Comparison of ENCODE assay signal across 10 cellular contexts in the genomic region with DNA sequence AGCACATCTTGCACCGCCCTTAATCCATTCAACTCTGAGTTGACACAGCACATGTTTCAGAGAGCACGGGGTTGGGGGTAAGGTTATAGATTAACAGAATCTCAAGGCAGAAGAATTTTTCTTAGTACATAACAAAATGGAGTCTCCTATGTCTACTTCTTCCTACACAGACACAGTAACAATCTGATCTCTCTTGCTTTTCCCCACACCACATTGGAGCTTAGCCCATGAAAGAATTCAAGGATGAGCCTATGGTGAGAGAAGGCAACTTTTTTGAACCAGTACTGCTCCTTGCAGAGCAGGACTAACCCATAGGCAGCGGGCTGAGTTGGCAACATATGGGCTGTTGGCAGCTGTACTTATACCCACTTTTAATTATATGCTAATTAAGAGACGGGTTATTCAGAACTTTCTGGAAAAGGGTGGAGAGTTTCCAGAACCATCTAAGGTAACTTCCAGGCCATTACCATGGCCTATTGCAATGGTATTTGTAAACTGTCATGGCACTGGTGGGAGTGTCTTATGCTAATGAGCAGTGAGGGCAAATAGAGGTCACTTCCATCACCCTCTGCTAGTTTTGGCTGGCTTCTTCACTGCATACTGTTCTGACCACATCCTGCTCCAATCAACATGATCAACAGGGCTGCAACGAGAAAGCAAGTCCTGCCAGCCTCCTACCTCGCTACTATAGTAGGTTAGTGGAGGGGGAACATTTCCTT. TPM values are rescaled to one million over a fixed set of nuclear protein-coding genes. Genes with fewer than 3 reads are reported as not detected.
A peak's percentile ranks its signal among the peaks of the same experiment; 100 is the strongest.
DNase-seq lines count a peak whose midpoint lies in the region; ATAC-seq, FAIRE-seq and TF ChIP-seq lines count a peak whose summit lies in the region.
"Not testable (repeated sequence)": the region's sequence is repeated elsewhere in the genome, so short reads cannot be mapped to it uniquely, and the experiment has no call there.
"Had no signal": no experiment of that assay in that cellular context is flagged by ENCODE, and none has a peak within 500 bp of the region (broad histone marks: within the 10 kb centered on the region; RNA-seq: fewer than 3 reads in every experiment).

No MANE protein-coding gene starts in this region.

- 59 to 66% methylated on average over 4 to 5 of the region's 6 CpGs for WGBS in GM23248 (ENCODE audit: low coverage in 1 of 2, low lambda C conversion rate in 2 of 2, missing lambda C conversion rate in 2 of 2), 2 experiments
- 70% methylated on average over 2 of the region's 6 CpGs for WGBS in mesenchymal stem cell

- H3K27ac ChIP-seq in GM23248, SJCRH30: not testable (repeated sequence)
- H3K27ac ChIP-seq in mesenchymal stem cell (ENCODE audit: low read length, poor library complexity, severe bottlenecking), result peak overlapping the region; percentile 96

- H3K27me3 Mint-ChIP-seq in activated T-helper 17 cell treated with anti-CD3 and anti-CD28 coated beads, Interleukin-2, amount 50 U/mL, for 72 hours, result not testable (repeated sequence)

- not testable (repeated sequence) for H3K9me2 ChIP-seq in GM23248 (ENCODE audit: insufficient read depth)

- ATAC-seq in activated T-helper 17 cell treated with anti-CD3 and anti-CD28 coated beads, Interleukin-2, amount 50 U/mL, for 72 hours (replicated peaks), result peak; percentile 80

- H3K36me3 ChIP-seq in GM23248 (ENCODE audit: low read depth); SJCRH30; mesenchymal stem cell (ENCODE audit: control insufficient read depth in 1 of 2, insufficient read depth in 2 of 2, low read depth in 1 of 2, low read length in 2 of 2): not testable (repeated sequence)

- H3K9ac ChIP-seq in GM23248; mesenchymal stem cell (ENCODE audit: low read length): not testable (repeated sequence)

- not testable (repeated sequence) for H3K4me1 ChIP-seq in GM23248 (ENCODE audit: insufficient read depth); SJCRH30
- H3K4me1 ChIP-seq in mesenchymal stem cell (ENCODE audit: control insufficient read depth, insufficient read depth, low read depth, low read length), result peaks cover 13% of the 10 kb centered on the region

- not testable (repeated sequence) for H3K79me2 ChIP-seq in GM23248 (ENCODE audit: insufficient read depth)

- H3K79me1 ChIP-seq in mesenchymal stem cell (replicated peaks; ENCODE audit: low read length, poor library complexity, severe bottlenecking), result not testable (repeated sequence)

- in situ Hi-C loops in GM23248 (cut with MboI), result not testable (repeated sequence)

- not testable (repeated sequence) for H2BK12ac ChIP-seq in mesenchymal stem cell (ENCODE audit: low read length in 2 of 2)

- H3K23ac ChIP-seq in mesenchymal stem cell (ENCODE audit: low read length in 2 of 2), result not testable (repeated sequence)

- TF ChIP-seq CTCF in epithelial cell of proximal tubule (conservative IDR thresholded peaks at IDR 0.05; ENCODE audit: low read depth, low read length), result not testable (repeated sequence)

- not testable (repeated sequence) for H2BK15ac ChIP-seq in mesenchymal stem cell (ENCODE audit: low read depth, poor library complexity, severe bottlenecking)

- H3K4ac ChIP-seq in mesenchymal stem cell (ENCODE audit: low read depth in 1 of 2, low read length in 2 of 2), result not testable (repeated sequence)

- not testable (repeated sequence) for H3K36me3 Mint-ChIP-seq in activated T-helper 17 cell treated with anti-CD3 and anti-CD28 coated beads, Interleukin-2, amount 50 U/mL, for 72 hours (ENCODE audit: low read depth)

- not testable (repeated sequence) for H4K8ac ChIP-seq in mesenchymal stem cell (ENCODE audit: low read length)

- not testable (repeated sequence) for H3K14ac ChIP-seq in mesenchymal stem cell (ENCODE audit: low read length in 2 of 2)

- H4K91ac ChIP-seq in mesenchymal stem cell (ENCODE audit: low read length), result not testable (repeated sequence)

- peaks cover 40% of the 10 kb centered on the region for H3K4me1 Mint-ChIP-seq in activated T-helper 17 cell treated with anti-CD3 and anti-CD28 coated beads, Interleukin-2, amount 50 U/mL, for 72 hours

- not testable (repeated sequence) for H3K9me3 ChIP-seq in GM23248 (ENCODE audit: low read depth); SJCRH30 (replicated peaks); mesenchymal stem cell (ENCODE audit: control insufficient read depth, low read length)

- H3K4me3 ChIP-seq in GM23248; SJCRH30; epithelial cell of proximal tubule (ENCODE audit: low read depth, low read length); mesenchymal stem cell (ENCODE audit: insufficient read depth in 1 of 2, low read depth in 1 of 2, low read length in 2 of 2): not testable (repeated sequence)

- H3K4me3 Mint-ChIP-seq in activated T-helper 17 cell treated with anti-CD3 and anti-CD28 coated beads, Interleukin-2, amount 50 U/mL, for 72 hours, result peak overlapping the region; percentile 68

- H3K18ac ChIP-seq in mesenchymal stem cell (ENCODE audit: low read depth in 1 of 2, low read length in 2 of 2), result not testable (repeated sequence)

- peak overlapping the region; percentile 48 for H2BK5ac ChIP-seq in mesenchymal stem cell (ENCODE audit: low read depth, low read length, poor library complexity, severe bottlenecking)

- H3F3A ChIP-seq in GM23248 (ENCODE audit: insufficient read depth), result not testable (repeated sequence)

- DNase-seq in GM12892 (ENCODE audit: insufficient read length), result not testable (repeated sequence)
- peak; percentile 61 for DNase-seq in GM23248
- DNase-seq in HS-27A (ENCODE audit: low read depth), result peak; percentile 22
- DNase-seq in SJCRH30, result peak; percentile 25 to 48
- DNase-seq in epithelial cell of proximal tubule (ENCODE audit: low read depth), result peak; percentile 94
- DNase-seq in mesenchymal stem cell, result peak; percentile 50
- peak; percentile 72 for DNase-seq in ureter (ENCODE audit: low spot score)

- not testable (repeated sequence) for H3K27me3 ChIP-seq in GM23248 (replicated peaks; ENCODE audit: insufficient read depth); SJCRH30; mesenchymal stem cell (ENCODE audit: control insufficient read depth in 1 of 2, insufficient read depth in 1 of 2, low read length in 2 of 2)

- peak overlapping the region; percentile 3 for H3K4me2 ChIP-seq in GM23248 (ENCODE audit: unreplicated experiment)
- H3K4me2 ChIP-seq in mesenchymal stem cell (ENCODE audit: low read length, poor library complexity, severe bottlenecking), result not testable (repeated sequence)

- peak; percentile 97 for FAIRE-seq in GM12892 (lab: Jason Lieb, UNC)

- H2BK120ac ChIP-seq in mesenchymal stem cell (ENCODE audit: low read depth, low read length), result not testable (repeated sequence)

- peak overlapping the region; percentile 79 for H2AK5ac ChIP-seq in mesenchymal stem cell (ENCODE audit: low read length, severe bottlenecking)

- not testable (repeated sequence) for H2AFZ ChIP-seq in GM23248; mesenchymal stem cell (ENCODE audit: low read depth, low read length)

- not testable (repeated sequence) for TF ChIP-seq POLR2A in GM12892 (IDR thresholded peaks at IDR 0.05; ENCODE audit: low read depth, low read length)

- not testable (repeated sequence) for H3K9me3 Mint-ChIP-seq in activated T-helper 17 cell treated with anti-CD3 and anti-CD28 coated beads, Interleukin-2, amount 50 U/mL, for 72 hours

- H4K20me1 ChIP-seq in GM23248 (ENCODE audit: insufficient read depth), result not testable (repeated sequence)

- peak overlapping the region; percentile 20 for H3K27ac Mint-ChIP-seq in activated T-helper 17 cell treated with anti-CD3 and anti-CD28 coated beads, Interleukin-2, amount 50 U/mL, for 72 hours

RNA-seq across cellular contexts. Expression of a gene that starts 5.4 kb away (rescaled TPM):
- 28.0 TPM for polyA plus RNA-seq in GM12892 (2012; ENCODE audit: missing spikeins)
- total RNA-seq in GM23248 (2014; rRNA removed; shearing (Covaris generic)), result 0.65 and 3.2 TPM in 2 replicates
- polyA plus RNA-seq in GM23248 (2016; fragmentation: Nextera tagmentation; extraction: Ambion mirVana), result 0.84 and 1.2 TPM in 2 replicates
- total RNA-seq in SJCRH30 (2014; rRNA removed; shearing (Covaris generic)), result 0.18 and 0.38 TPM in 2 replicates
- 10 to 100 TPM; 20.7 to 22.1 TPM for total RNA-seq in activated T-helper 17 cell treated with anti-CD3 and anti-CD28 coated beads, Interleukin-2, amount 50 U/mL, for 72 hours
- 31.7 and 32.7 TPM in 2 replicates for total RNA-seq in epithelial cell of proximal tubule
- polyA plus RNA-seq in mesenchymal stem cell (2013, experiment 1 of 2), result 13.1 TPM
- polyA plus RNA-seq in mesenchymal stem cell (2013, experiment 2 of 2), result 14.3 TPM
- total RNA-seq in ureter, result 56.7 TPM

RNA-seq across cellular contexts. Expression of a gene that starts 25.3 kb away (rescaled TPM):
- 0.15 TPM for polyA plus RNA-seq in GM12892 (2012; ENCODE audit: missing spikeins)
- not detected in 2 replicates for total RNA-seq in GM23248 (2014; rRNA removed; shearing (Covaris generic))
- not detected in 2 replicates for polyA plus RNA-seq in GM23248 (2016; fragmentation: Nextera tagmentation; extraction: Ambion mirVana)
- 0.14 TPM in 1 of 2 replicates, not detected in the other for total RNA-seq in SJCRH30 (2014; rRNA removed; shearing (Covaris generic))
- not detected for total RNA-seq in activated T-helper 17 cell treated with anti-CD3 and anti-CD28 coated beads, Interleukin-2, amount 50 U/mL, for 72 hours
- total RNA-seq in epithelial cell of proximal tubule (0.07 TPM in 1 of 2 replicates, not detected in the other), ureter (not detected)
- not detected for polyA plus RNA-seq in mesenchymal stem cell (2013, experiment 1 of 2)
- polyA plus RNA-seq in mesenchymal stem cell (2013, experiment 2 of 2), result not detected

RNA-seq across cellular contexts. Expression of a gene that starts 31.9 kb away (rescaled TPM):
- 13.2 TPM for polyA plus RNA-seq in GM12892 (2012; ENCODE audit: missing spikeins)
- total RNA-seq in GM23248 (2014; rRNA removed; shearing (Covaris generic)), result not detected in 2 replicates
- not detected in 2 replicates for polyA plus RNA-seq in GM23248 (2016; fragmentation: Nextera tagmentation; extraction: Ambion mirVana)
- not detected in 2 replicates for total RNA-seq in SJCRH30 (2014; rRNA removed; shearing (Covaris generic))
- not detected for total RNA-seq in activated T-helper 17 cell treated with anti-CD3 and anti-CD28 coated beads, Interleukin-2, amount 50 U/mL, for 72 hours
- 0.29 TPM in 1 of 2 replicates, not detected in the other for total RNA-seq in epithelial cell of proximal tubule
- not detected for polyA plus RNA-seq in mesenchymal stem cell (2013, experiment 1 of 2)
- not detected for polyA plus RNA-seq in mesenchymal stem cell (2013, experiment 2 of 2)
- 1.1 TPM for total RNA-seq in ureter
- total RNA-seq: posterior vena cava; T-helper 2 cell treated with Interferon-gamma antibody and Interleukin-4, amounts not matched to agents 100 ng/mL and 5 ng/mL, for 36 hours had no signal

RNA-seq across cellular contexts. Expression of a gene that starts 40.3 kb away (rescaled TPM):
- polyA plus RNA-seq in GM12892 (2012; ENCODE audit: missing spikeins), result not detected
- not detected in 2 replicates for total RNA-seq in GM23248 (2014; rRNA removed; shearing (Covaris generic))
- polyA plus RNA-seq in GM23248 (2016; fragmentation: Nextera tagmentation; extraction: Ambion mirVana), result not detected in 2 replicates
- 0.06 TPM in 1 of 2 replicates, not detected in the other for total RNA-seq in SJCRH30 (2014; rRNA removed; shearing (Covaris generic))
- under 1 TPM in 1 of 2 donors, not detected in 1; 0.11 TPM for total RNA-seq in activated T-helper 17 cell treated with anti-CD3 and anti-CD28 coated beads, Interleukin-2, amount 50 U/mL, for 72 hours
- 0.06 and 1.6 TPM in 2 replicates for total RNA-seq in epithelial cell of proximal tubule
- polyA plus RNA-seq in mesenchymal stem cell (2013, experiment 1 of 2), result not detected
- polyA plus RNA-seq in mesenchymal stem cell (2013, experiment 2 of 2), result not detected
- 2.1 TPM for total RNA-seq in ureter
- total RNA-seq: T-helper 2 cell treated with Interferon-gamma antibody and Interleukin-4, amounts not matched to agents 100 ng/mL and 5 ng/mL, for 36 hours had no signal
